8 cellular contexts compared by ENCODE assay signal in genomic region chr15:100111103-100112060, GRCh38.
DNase-seq lines count a peak whose midpoint lies in the region; ATAC-seq and TF ChIP-seq lines count a peak whose summit lies in the region.

No MANE protein-coding gene starts in this region.

- peak overlapping the region; percentile 98 for H3K27ac Mint-ChIP-seq in activated CD8-positive, alpha-beta T cell treated with anti-CD3 and anti-CD28 coated beads for 36 hours
- H3K27ac Mint-ChIP-seq in progenitor cell of endocrine pancreas = no peak overlapping the region

- peak; percentile 65 for DNase-seq in AG20443 (ENCODE audit: low spot score)
- peak; percentile 91 for DNase-seq in M059J (ENCODE audit: low read depth)
- DNase-seq in activated CD8-positive, alpha-beta T cell treated with anti-CD3 and anti-CD28 coated beads for 36 hours = peak; percentile 72
- DNase-seq in Right ventricle myocardium superior = peak; percentile 75
- peak; percentile 58 for DNase-seq in smooth muscle cell of the brain vasculature (ENCODE audit: low read depth, low spot score)
- no peak for DNase-seq in progenitor cell of endocrine pancreas (ENCODE audit: low spot score, unreplicated experiment)
- DNase-seq in cerebellar nuclear complex (lab: John Stamatoyannopoulos, UW) = no peak

- no peak for TF ChIP-seq CTCF in activated CD8-positive, alpha-beta T cell treated with anti-CD3 and anti-CD28 coated beads for 36 hours (IDR thresholded peaks at IDR 0.05)
- TF ChIP-seq CTCF in progenitor cell of endocrine pancreas (IDR thresholded peaks at IDR 0.05; ENCODE audit: unreplicated experiment) = no peak

- no peaks in the 10 kb centered on the region for H3K9me3 Mint-ChIP-seq in activated CD8-positive, alpha-beta T cell treated with anti-CD3 and anti-CD28 coated beads for 36 hours
- no peaks in the 10 kb centered on the region for H3K9me3 Mint-ChIP-seq in progenitor cell of endocrine pancreas (ENCODE audit: low read depth)

- peaks cover 36% of the 10 kb centered on the region for H3K4me1 Mint-ChIP-seq in activated CD8-positive, alpha-beta T cell treated with anti-CD3 and anti-CD28 coated beads for 36 hours (ENCODE audit: low read depth)
- peaks cover 8% of the 10 kb centered on the region for H3K4me1 Mint-ChIP-seq in progenitor cell of endocrine pancreas (ENCODE audit: low read depth)

- peak overlapping the region; percentile 44 for H3K4me3 Mint-ChIP-seq in activated CD8-positive, alpha-beta T cell treated with anti-CD3 and anti-CD28 coated beads for 36 hours
- no peak overlapping the region for H3K4me3 Mint-ChIP-seq in progenitor cell of endocrine pancreas (ENCODE audit: low read depth)

- no peaks in the 10 kb centered on the region for H3K36me3 Mint-ChIP-seq in activated CD8-positive, alpha-beta T cell treated with anti-CD3 and anti-CD28 coated beads for 36 hours (ENCODE audit: low read depth)
- H3K36me3 Mint-ChIP-seq in progenitor cell of endocrine pancreas (ENCODE audit: insufficient read depth) = no peaks in the 10 kb centered on the region

- peak; percentile 94 for ATAC-seq in activated CD8-positive, alpha-beta T cell treated with anti-CD3 and anti-CD28 coated beads for 36 hours
- peak; percentile 35 for ATAC-seq in Right ventricle myocardium superior (ENCODE audit: poor library complexity)
- ATAC-seq in GM21737 (IDR thresholded peaks at IDR 0.05; ENCODE audit: unreplicated experiment) = no peak

- intact Hi-C loops in activated CD8-positive, alpha-beta T cell treated with anti-CD3 and anti-CD28 coated beads for 36 hours (cut with micrococcal nuclease) = no loop called here
- intact Hi-C loops in Right ventricle myocardium superior (cut with DNase I) = loop anchor here (10.0 kb wide), 1 partner anchor 223 kb away; no protein-coding TSS in a partner anchor

- POLR2A ChIA-PET in activated CD8-positive, alpha-beta T cell treated with anti-CD3 and anti-CD28 coated beads for 36 hours (lab: Charles Lee) = interaction anchor here (1.5 kb wide), 1 partner anchor 186 kb away, joined by 3 read pairs; no protein-coding TSS in a partner anchor

- no peaks in the 10 kb centered on the region for H3K27me3 Mint-ChIP-seq in activated CD8-positive, alpha-beta T cell treated with anti-CD3 and anti-CD28 coated beads for 36 hours
- H3K27me3 Mint-ChIP-seq in progenitor cell of endocrine pancreas = peaks cover 9% of the 10 kb centered on the region

- CTCF ChIA-PET in activated CD8-positive, alpha-beta T cell treated with anti-CD3 and anti-CD28 coated beads for 36 hours (lab: Charles Lee) = interaction anchor here (2.5 kb wide), 1 partner anchor 239 kb away, joined by 10 read pairs; no protein-coding TSS in a partner anchor

Comparison
In these comparisons a context has a peak if more than half of its experiments do, and no peak if none do; other contexts are left out.
1. DNase-seq: peak in AG20443 (single experiment), M059J (single experiment), activated CD8-positive, alpha-beta T cell treated with anti-CD3 and anti-CD28 coated beads for 36 hours (single experiment), Right ventricle myocardium superior (single experiment) and smooth muscle cell of the brain vasculature (single experiment); none in progenitor cell of endocrine pancreas (single experiment) and cerebellar nuclear complex (0 of 2).